9 cellular contexts compared by ENCODE assay signal in genomic region chr4:174055344-174055743, GRCh38.
"Had no signal": no experiment of that assay in that cellular context is flagged by ENCODE, and none has a peak within 500 bp of the region (broad histone marks: within the 10 kb centered on the region; RNA-seq: fewer than 3 reads in every experiment).

No MANE protein-coding gene starts in this region.

- H3K9ac ChIP-seq: GM23248 had no signal

- H3K4me1 ChIP-seq: HAP-1 had no signal

- H3K36me3 ChIP-seq: HAP-1 had no signal

- H3K4me2 ChIP-seq: GM23338 had no signal

- H3K27ac ChIP-seq: GM23248 had no signal

- DNase-seq: GM23248, GOT3, H7, H9, HCEC 1CT, HFFc6 had no signal

- H3K4me3 ChIP-seq: GM23248, GM23338, HAP-1 had no signal

- H3K9me3 ChIP-seq: HAP-1 had no signal

- H2AFZ ChIP-seq: GM23248, GM23338 had no signal

- ATAC-seq: GM23338, HCT116 had no signal
